Comparison of ENCODE assay signal across 16 cellular contexts in genomic region chr9:78015242-78015641, GRCh38.
"Had no signal": no experiment of that assay in that cellular context is flagged by ENCODE, and none has a peak within 500 bp of the region (broad histone marks: within the 10 kb centered on the region; RNA-seq: fewer than 3 reads in every experiment).

No MANE protein-coding gene starts in this region.

- H3K9me3 Mint-ChIP-seq: activated naive CD4-positive, alpha-beta T cell treated with anti-CD3 and anti-CD28 coated beads, Interleukin-2, amount 10 ng/mL, durations not matched to agents 7 days and 5 days; activated T-helper 2 cell treated with anti-CD3 and anti-CD28 coated beads, Interferon-gamma antibody, Interleukin-2, Interleukin-4, amounts not matched to agents 10 μg/mL and 5 μg/mL and 100 μg/mL, durations not matched to agents 14 hours and 24 hours and 36 hours; central memory CD8-positive, alpha-beta T cell; endodermal cell; neural crest cell; WTC11 had no signal

- H3K36me3 ChIP-seq: adrenal gland, pancreas, tibial artery had no signal

- DNase-seq: activated CD4-positive, alpha-beta T cell treated with anti-CD3 and anti-CD28 coated beads, Interleukin-2, amount 10 ng/mL, durations not matched to agents 7 days and 5 days; activated CD8-positive, alpha-beta memory T cell treated with anti-CD3 and anti-CD28 coated beads for 24 hours; activated naive CD4-positive, alpha-beta T cell treated with anti-CD3 and anti-CD28 coated beads, Interleukin-2, amount 10 ng/mL, durations not matched to agents 7 days and 5 days; adrenal gland; body of pancreas; dermis blood vessel endothelial cell; endodermal cell; hippocampal formation; pancreas; stimulated activated CD4-positive, alpha-beta T cell treated with anti-CD3 and anti-CD28 coated beads, Interleukin-4, amount 100 ng/mL, for 4 hours; SW 1271; tibial artery had no signal

- H3K27me3 ChIP-seq: adrenal gland, body of pancreas, pancreas, tibial artery had no signal

- H3K27me3 Mint-ChIP-seq: activated CD4-positive, alpha-beta T cell treated with anti-CD3 and anti-CD28 coated beads, Interleukin-2, amount 10 ng/mL, durations not matched to agents 7 days and 5 days; activated naive CD4-positive, alpha-beta T cell treated with anti-CD3 and anti-CD28 coated beads, Interleukin-2, amount 10 ng/mL, durations not matched to agents 7 days and 5 days had no signal

- ATAC-seq: body of pancreas, pancreas, WTC11 had no signal

- H3K4me3 ChIP-seq: adrenal gland, body of pancreas, pancreas, tibial artery had no signal

- H3K9me3 ChIP-seq: adrenal gland, body of pancreas, pancreas, tibial artery had no signal

- H3K27ac Mint-ChIP-seq: activated CD4-positive, alpha-beta T cell treated with anti-CD3 and anti-CD28 coated beads, Interleukin-2, amount 10 ng/mL, durations not matched to agents 7 days and 5 days; activated naive CD4-positive, alpha-beta T cell treated with anti-CD3 and anti-CD28 coated beads, Interleukin-2, amount 10 ng/mL, durations not matched to agents 7 days and 5 days; activated T-helper 2 cell treated with anti-CD3 and anti-CD28 coated beads, Interferon-gamma antibody, Interleukin-2, Interleukin-4, amounts not matched to agents 10 μg/mL and 5 μg/mL and 100 μg/mL, durations not matched to agents 14 hours and 24 hours and 36 hours; endodermal cell had no signal

- H3K4me3 Mint-ChIP-seq: activated CD4-positive, alpha-beta T cell treated with anti-CD3 and anti-CD28 coated beads, Interleukin-2, amount 10 ng/mL, durations not matched to agents 7 days and 5 days; activated naive CD4-positive, alpha-beta T cell treated with anti-CD3 and anti-CD28 coated beads, Interleukin-2, amount 10 ng/mL, durations not matched to agents 7 days and 5 days; central memory CD8-positive, alpha-beta T cell; endodermal cell; neural crest cell; WTC11 had no signal

- H3K27ac ChIP-seq: adrenal gland, body of pancreas, pancreas, tibial artery had no signal

- H3K36me3 Mint-ChIP-seq: WTC11 had no signal
